In genomic region chr5:178832618-178833201, GRCh38 we compare ENCODE assay signal across 20 cellular contexts. TPM values are rescaled to one million over a fixed set of nuclear protein-coding genes. Genes with fewer than 3 reads are reported as not detected.
A peak's percentile ranks its signal among the peaks of the same experiment; 100 is the strongest.
DNase-seq lines count a peak whose midpoint lies in the region; ATAC-seq and TF ChIP-seq lines count a peak whose summit lies in the region.
"Had no signal": no experiment of that assay in that cellular context is flagged by ENCODE, and none has a peak within 500 bp of the region (broad histone marks: within the 10 kb centered on the region; RNA-seq: fewer than 3 reads in every experiment).

No MANE protein-coding gene starts in this region.

- no peak overlapping the region for H3K4me3 ChIP-seq in Karpas-422 (ENCODE audit: low read length)
- peak overlapping the region; percentile 49; the same call in 1 of the 2 replicates for H3K4me3 ChIP-seq in PC-9
- H3K4me3 ChIP-seq in iPS-15b (ENCODE audit: low read depth, low read length), result peak overlapping the region; percentile 46
- H3K4me3 ChIP-seq: lower lobe of right lung, stomach, upper lobe of left lung had no signal

- H2AFZ ChIP-seq in Karpas-422 (ENCODE audit: low read length), result no peak overlapping the region
- no peak overlapping the region for H2AFZ ChIP-seq in PC-9

- peak overlapping the region; percentile 72 for H3K27ac ChIP-seq in 22Rv1
- no peak overlapping the region for H3K27ac ChIP-seq in Karpas-422 (ENCODE audit: low read length)
- no peak overlapping the region for H3K27ac ChIP-seq in PC-9
- H3K27ac ChIP-seq: brain microvascular endothelial cell, lower lobe of right lung, stomach, upper lobe of left lung had no signal

- H3F3A ChIP-seq in PC-9 (ENCODE audit: insufficient read depth, low read depth), result no peaks in the 10 kb centered on the region

- H3K9me2 ChIP-seq in Karpas-422 (replicated peaks; ENCODE audit: insufficient read depth, low read length) (no peaks in the 10 kb centered on the region), PC-9 (ENCODE audit: insufficient read depth) (no peaks in the 10 kb centered on the region)

- POLR2A ChIA-PET in PC-9 (lab: Charles Lee; ENCODE audit: unreplicated experiment), result no interaction called here

- TF ChIP-seq CTCF in 22Rv1 (IDR thresholded peaks at IDR 0.05) (no peak), PC-9 (conservative IDR thresholded peaks at IDR 0.05) (no peak)

- H3K27me3 ChIP-seq in Karpas-422 (ENCODE audit: low read length), result no peaks in the 10 kb centered on the region
- H3K27me3 ChIP-seq in PC-9 (ENCODE audit: insufficient read depth, low read depth), result no peaks in the 10 kb centered on the region
- H3K27me3 ChIP-seq in iPS-15b (ENCODE audit: control insufficient read depth, insufficient read depth, low read length), result no peaks in the 10 kb centered on the region
- H3K27me3 ChIP-seq: brain microvascular endothelial cell, upper lobe of left lung had no signal

- H3K9ac ChIP-seq in Karpas-422 (ENCODE audit: low read length) (no peak overlapping the region), iPS-15b (ENCODE audit: low read depth, low read length) (no peak overlapping the region)

- DNase-seq in Karpas-422 (peak; percentile 45), PC-9 (peak in 1 of 2 experiments; percentile 77), left cardiac atrium (no peak), LoVo (ENCODE audit: low spot score) (no peak)
- DNase-seq: activated CD8-positive, alpha-beta memory T cell treated with anti-CD3 and anti-CD28 coated beads, Interleukin-2, amount 50 U/mL, for 48 hours; brain microvascular endothelial cell; lower lobe of right lung; NCI-H2029 treated with DMSO at 0.1 percent for 48 hours; NCI-H510A; nucleus accumbens; retina; SHP77; stimulated activated CD4-positive, alpha-beta T cell treated with anti-CD3 and anti-CD28 coated beads, Interleukin-4, amount 100 ng/mL, for 4 hours; stomach; T-cell had no signal

- H3K4me1 ChIP-seq in Karpas-422 (ENCODE audit: low read length) (no peaks in the 10 kb centered on the region), PC-9 (replicated peaks; ENCODE audit: insufficient read depth) (no peaks in the 10 kb centered on the region), iPS-15b (ENCODE audit: control insufficient read depth, insufficient read depth, low read length) (peaks cover 2% of the 10 kb centered on the region)
- H3K4me1 ChIP-seq: lower lobe of right lung, stomach, upper lobe of left lung had no signal

- CTCF ChIA-PET in PC-9 (lab: Charles Lee), result no interaction called here

- BruUV-seq in PC-9 (replicated peaks; lab: Mats Ljungman, UMichigan), result no TSS peak

- no peak overlapping the region for H3K4me2 ChIP-seq in Karpas-422 (ENCODE audit: low read depth, low read length, poor library complexity, severe bottlenecking)
- peak overlapping the region; percentile 56 for H3K4me2 ChIP-seq in PC-9

- H3K79me2 ChIP-seq in Karpas-422 (ENCODE audit: low read length) (no peaks in the 10 kb centered on the region), PC-9 (ENCODE audit: low read depth) (no peaks in the 10 kb centered on the region)

- no peak for ATAC-seq in left cardiac atrium
- ATAC-seq in GM21619 (IDR thresholded peaks at IDR 0.05; ENCODE audit: unreplicated experiment), result no peak
- no peak for ATAC-seq in HG02970 (IDR thresholded peaks at IDR 0.05; ENCODE audit: low FRiP score, unreplicated experiment)
- ATAC-seq: lower lobe of right lung, T-cell had no signal

- H3K9me3 ChIP-seq in Karpas-422 (ENCODE audit: low read length), result no peaks in the 10 kb centered on the region
- no peaks in the 10 kb centered on the region for H3K9me3 ChIP-seq in PC-9 (ENCODE audit: insufficient read depth, low read depth)
- no peaks in the 10 kb centered on the region for H3K9me3 ChIP-seq in iPS-15b (ENCODE audit: control insufficient read depth, insufficient read depth, low read length)
- H3K9me3 ChIP-seq: lower lobe of right lung, stomach, upper lobe of left lung had no signal

- H4K20me1 ChIP-seq in Karpas-422 (ENCODE audit: insufficient read depth, low read depth, low read length) (no peaks in the 10 kb centered on the region), PC-9 (ENCODE audit: insufficient read depth) (0 out of 2 replicates have a peak, but pooled peaks cover 2% of the 10 kb centered on the region)

- no peaks in the 10 kb centered on the region for H3K36me3 ChIP-seq in Karpas-422 (ENCODE audit: insufficient read depth, low read length)
- H3K36me3 ChIP-seq in PC-9 (ENCODE audit: low read depth), result no peaks in the 10 kb centered on the region
- H3K36me3 ChIP-seq in iPS-15b (ENCODE audit: control insufficient read depth, insufficient read depth, low read length), result peaks cover 3% of the 10 kb centered on the region
- H3K36me3 ChIP-seq: brain microvascular endothelial cell, lower lobe of right lung, stomach, upper lobe of left lung had no signal

- intact Hi-C loops in PC-9 (cut with micrococcal nuclease; ENCODE audit: unreplicated experiment) (no loop called here), left cardiac atrium (cut with DNase I) (no loop called here)

RNA-seq across cellular contexts. Expression of gene ZNF354B, which starts 27.0 kb away (rescaled TPM):
- total RNA-seq in Karpas-422 (2014; rRNA removed; shearing (Covaris generic); ENCODE audit: low replicate concordance), result 2.2 and 3.4 TPM in 2 replicates
- total RNA-seq in PC-9 (2021) (10.6 and 11.2 TPM in 2 replicates), left cardiac atrium (1 to 10 TPM; 8.2 to 9.2 TPM)
